8 cellular contexts compared by ENCODE assay signal in the genomic region with DNA sequence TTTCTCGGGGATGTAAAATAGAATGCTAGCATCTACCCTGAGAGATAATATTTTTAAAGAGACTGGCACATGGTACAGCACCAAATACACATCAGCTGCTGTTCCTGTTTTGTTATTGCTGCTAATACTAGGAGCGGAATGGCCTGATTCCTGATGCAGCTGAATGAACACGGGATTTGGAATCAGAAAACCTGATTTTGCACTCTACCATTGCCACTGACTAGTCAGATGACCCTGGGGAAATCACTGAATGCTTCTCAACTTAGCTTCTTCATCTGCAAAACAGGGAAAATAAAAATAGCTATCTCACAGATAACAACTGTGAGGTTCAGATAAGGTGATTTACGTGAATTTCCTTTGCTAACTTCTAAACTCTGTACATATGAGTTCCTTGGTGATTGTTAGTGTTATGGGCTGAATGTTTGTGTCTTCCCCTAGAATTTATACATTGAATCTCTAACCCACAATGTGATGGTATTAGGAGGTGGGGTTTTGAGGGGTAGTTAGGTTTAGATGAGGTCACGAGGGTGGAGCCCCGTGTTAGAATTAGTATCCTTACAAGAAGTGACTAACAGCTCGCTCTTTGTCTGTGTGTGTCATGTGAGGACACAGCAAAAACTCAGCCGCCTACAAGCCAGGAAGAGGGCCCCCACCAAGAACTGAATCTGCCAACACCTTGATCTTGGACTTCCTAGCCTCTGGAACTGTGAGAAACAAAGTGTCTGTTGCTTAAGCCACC. TPM values are rescaled to one million over a fixed set of nuclear protein-coding genes. Genes with fewer than 3 reads are reported as not detected.
DNase-seq lines count a peak whose midpoint lies in the region; ATAC-seq and TF ChIP-seq lines count a peak whose summit lies in the region.

No MANE protein-coding gene starts in this region.

- no peak overlapping the region for H3K4me3 ChIP-seq in fibroblast of villous mesenchyme (ENCODE audit: low read depth, low read length)

- ATAC-seq in GM19397 (IDR thresholded peaks at IDR 0.05; ENCODE audit: unreplicated experiment) (no peak), HG03097 (IDR thresholded peaks at IDR 0.05; ENCODE audit: low FRiP score, unreplicated experiment) (no peak), GM18498 (IDR thresholded peaks at IDR 0.05; ENCODE audit: unreplicated experiment) (no peak)

- H3K4me1 Mint-ChIP-seq in IgD-negative memory B cell = peaks cover 35 to 38% (median 37%) of the 10 kb centered on the region in 3 donors

- no peaks in the 10 kb centered on the region for H3K27me3 Mint-ChIP-seq in IgD-negative memory B cell

- TF ChIP-seq CTCF in fibroblast of villous mesenchyme (IDR thresholded peaks at IDR 0.05; ENCODE audit: insufficient read depth, low read depth, low read length) = no peak

- peaks cover 6% of the 10 kb centered on the region for H3K36me3 Mint-ChIP-seq in IgD-negative memory B cell

- peak overlapping the region in 3 of 4 donors; percentile 7 to 77 (median 30) for H3K4me3 Mint-ChIP-seq in IgD-negative memory B cell

- peak; percentile 57 for DNase-seq in activated T-cell treated with anti-CD3 and anti-CD28 coated beads, Interleukin-2, amount 50 U/mL, for 1 hour
- DNase-seq in fibroblast of villous mesenchyme (ENCODE audit: low read depth) (peak; percentile 69), NK-92 (lab: John Stamatoyannopoulos, UW; ENCODE audit: unreplicated experiment) (no peak)
- DNase-seq in stimulated activated CD4-positive, alpha-beta T cell treated with anti-CD3 and anti-CD28 coated beads, TNF-alpha, amount 100 ng/mL, for 1 hour (ENCODE audit: low read depth in 3 of 3, low spot score in 1 of 3) = peak in 2 of 3 donors; percentile 22 to 37

- H3K9me3 Mint-ChIP-seq in IgD-negative memory B cell = no peaks in the 10 kb centered on the region

- H3K27ac Mint-ChIP-seq in IgD-negative memory B cell = peak overlapping the region; percentile 25 to 88 (median 82)

RNA-seq across cellular contexts. Expression of a gene that starts 24.9 kb away (rescaled TPM):
- polyA plus RNA-seq in IgD-negative memory B cell = 2.9 TPM
- total RNA-seq in fibroblast of villous mesenchyme = 9.3 and 10.8 TPM in 2 replicates
